9 cellular contexts compared by ENCODE assay signal in genomic region chr5:73299017-73299630, GRCh38.
DNase-seq lines count a peak whose midpoint lies in the region; ATAC-seq and TF ChIP-seq lines count a peak whose summit lies in the region.
"Had no signal": no experiment of that assay in that cellular context is flagged by ENCODE, and none has a peak within 500 bp of the region (broad histone marks: within the 10 kb centered on the region; RNA-seq: fewer than 3 reads in every experiment).

No MANE protein-coding gene starts in this region.

- H3K27ac Mint-ChIP-seq in activated naive CD4-positive, alpha-beta T cell treated with anti-CD3 and anti-CD28 coated beads for 36 hours, result no peak overlapping the region

- H3K9me2 ChIP-seq in GM23248 (ENCODE audit: insufficient read depth), result no peaks in the 10 kb centered on the region

- no peaks in the 10 kb centered on the region for H3K79me2 ChIP-seq in GM23248 (ENCODE audit: insufficient read depth)

- no peaks in the 10 kb centered on the region for H3K9me3 Mint-ChIP-seq in activated naive CD4-positive, alpha-beta T cell treated with anti-CD3 and anti-CD28 coated beads for 36 hours

- peak overlapping the region; percentile 1; the same call in 1 of the 2 replicates for H3K9ac ChIP-seq in GM23248

- CTCF ChIA-PET in activated naive CD4-positive, alpha-beta T cell treated with anti-CD3 and anti-CD28 coated beads for 36 hours (lab: Charles Lee), result no interaction called here

- DNase-seq in AG09309 (ENCODE audit: low read depth) (no peak), GM23248 (peak; percentile 72), astrocyte of the spinal cord (ENCODE audit: low read depth, low spot score) (peak; percentile 44), lower leg skin (ENCODE audit: low spot score in 2 of 2) (no peak), NCI-H2107 (lab: John Stamatoyannopoulos, UW) (no peak)
- DNase-seq in activated naive CD4-positive, alpha-beta T cell treated with anti-CD3 and anti-CD28 coated beads for 36 hours, result no peak
- DNase-seq: NCI-H1694 treated with DMSO at 0.1 percent for 48 hours had no signal

- H3K4me1 Mint-ChIP-seq in activated naive CD4-positive, alpha-beta T cell treated with anti-CD3 and anti-CD28 coated beads for 36 hours (ENCODE audit: low read depth), result peaks cover 22% of the 10 kb centered on the region

- no peaks in the 10 kb centered on the region for H3K36me3 ChIP-seq in GM23248 (ENCODE audit: low read depth)

- in situ Hi-C loops in GM23248 (cut with MboI) (no loop called here), astrocyte of the spinal cord (cut with HindIII; ENCODE audit: low sequenced_read_pairs) (no loop called here)

- no peaks in the 10 kb centered on the region for H4K20me1 ChIP-seq in GM23248 (ENCODE audit: insufficient read depth)

- H3K27me3 Mint-ChIP-seq in activated naive CD4-positive, alpha-beta T cell treated with anti-CD3 and anti-CD28 coated beads for 36 hours (ENCODE audit: low read depth), result peaks cover 87% of the 10 kb centered on the region

- H3K4me2 ChIP-seq in GM23248 (ENCODE audit: unreplicated experiment), result peak overlapping the region; percentile 62

- no peaks in the 10 kb centered on the region for H3K36me3 Mint-ChIP-seq in activated naive CD4-positive, alpha-beta T cell treated with anti-CD3 and anti-CD28 coated beads for 36 hours (ENCODE audit: low read depth)

- TF ChIP-seq POLR2A in lower leg skin (IDR thresholded peaks at IDR 0.05), result no peak

- intact Hi-C loops in lower leg skin (cut with DNase I; ENCODE audit: low total_unique reads), result no loop called here
- intact Hi-C loops in activated naive CD4-positive, alpha-beta T cell treated with anti-CD3 and anti-CD28 coated beads for 36 hours (cut with micrococcal nuclease), result loop anchor here (5.0 kb wide), 2 partner anchors 217 to 342 kb away; partner anchors contain the start of gene FCHO2

- 0 out of 2 replicates have a peak, but pooled peaks cover 3% of the 10 kb centered on the region for H3K4me1 ChIP-seq in GM23248 (ENCODE audit: insufficient read depth)

- ATAC-seq in HG03175 (IDR thresholded peaks at IDR 0.05; ENCODE audit: unreplicated experiment), result no peak
- ATAC-seq in HG03139 (IDR thresholded peaks at IDR 0.05; ENCODE audit: unreplicated experiment), result no peak

- no peak for TF ChIP-seq CTCF in AG09309 (IDR thresholded peaks at IDR 0.05; ENCODE audit: control insufficient read depth, insufficient read depth, low read depth, low read length, missing control alignments)
- peak; percentile 19 for TF ChIP-seq CTCF in astrocyte of the spinal cord (IDR thresholded peaks at IDR 0.05; ENCODE audit: low read depth, low read length)
- no peak for TF ChIP-seq CTCF in lower leg skin (IDR thresholded peaks at IDR 0.05)

- peak overlapping the region; percentile 85 for H2AFZ ChIP-seq in GM23248

- H3K4me3 Mint-ChIP-seq in activated naive CD4-positive, alpha-beta T cell treated with anti-CD3 and anti-CD28 coated beads for 36 hours, result no peak overlapping the region

- WGBS in GM23248 (ENCODE audit: low coverage in 1 of 2, low lambda C conversion rate in 2 of 2, missing lambda C conversion rate in 2 of 2), 2 experiments, result 4 to 5% methylated on average over 33 to 54 of the region's 55 CpGs
- WGBS in lower leg skin, 2 donors, result 3 to 4% methylated on average over 36 to 49 of the region's 55 CpGs

- H3K27me3 ChIP-seq in GM23248 (replicated peaks; ENCODE audit: insufficient read depth), result 0 out of 2 replicates have a peak, but pooled peaks cover 11% of the 10 kb centered on the region

- H3F3A ChIP-seq in GM23248 (ENCODE audit: insufficient read depth), result no peaks in the 10 kb centered on the region

- no peaks in the 10 kb centered on the region for H3K9me3 ChIP-seq in GM23248 (ENCODE audit: low read depth)

- H3K27ac ChIP-seq in GM23248, result no peak overlapping the region

- H3K4me3 ChIP-seq in AG09309 (ENCODE audit: control insufficient read depth, low read depth, low read length), result peak overlapping the region; percentile 43
- H3K4me3 ChIP-seq in GM23248, result peak overlapping the region; percentile 70
- peak overlapping the region; percentile 19 for H3K4me3 ChIP-seq in astrocyte of the spinal cord (ENCODE audit: low read depth, low read length)
- H3K4me3 ChIP-seq in lower leg skin (ENCODE audit: low read depth, poor library complexity, severe bottlenecking), result peak overlapping the region; percentile 8

Comparison
In these comparisons a context has a peak if more than half of its experiments do, and no peak if none do; other contexts are left out.
1. DNase-seq: peak in GM23248 (single experiment) and astrocyte of the spinal cord (single experiment); none in AG09309 (single experiment), lower leg skin (0 of 2), NCI-H2107 (single experiment) and activated naive CD4-positive, alpha-beta T cell treated with anti-CD3 and anti-CD28 coated beads for 36 hours (single experiment).
2. H3K4me3 ChIP-seq: peak in every context shown above with its lines; median percentile 70 in GM23248; 43 in AG09309; 19 in astrocyte of the spinal cord; 8 in lower leg skin.